Comparison of ENCODE assay signal across 8 cellular contexts in the genomic region with DNA sequence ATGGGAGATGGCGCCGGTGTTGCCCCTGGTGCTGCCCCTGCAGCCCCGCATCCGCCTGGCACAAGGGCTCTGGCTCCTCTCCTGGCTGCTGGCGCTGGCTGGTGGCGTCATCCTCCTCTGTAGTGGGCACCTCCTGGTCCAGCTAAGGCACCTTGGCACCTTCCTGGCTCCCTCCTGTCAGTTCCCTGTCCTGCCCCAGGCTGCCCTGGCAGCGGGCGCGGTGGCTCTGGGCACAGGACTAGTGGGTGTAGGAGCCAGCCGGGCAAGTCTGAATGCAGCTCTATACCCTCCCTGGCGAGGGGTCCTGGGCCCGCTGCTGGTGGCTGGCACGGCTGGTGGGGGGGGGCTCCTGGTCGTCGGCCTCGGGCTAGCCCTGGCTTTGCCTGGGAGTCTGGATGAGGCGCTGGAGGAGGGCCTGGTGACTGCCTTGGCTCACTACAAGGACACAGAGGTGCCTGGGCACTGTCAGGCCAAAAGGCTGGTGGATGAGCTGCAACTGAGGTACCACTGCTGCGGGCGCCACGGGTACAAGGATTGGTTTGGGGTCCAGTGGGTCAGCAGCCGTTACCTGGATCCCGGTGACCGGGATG. TPM values are rescaled to one million over a fixed set of nuclear protein-coding genes. Genes with fewer than 3 reads are reported as not detected.
A peak's percentile ranks its signal among the peaks of the same experiment; 100 is the strongest.
DNase-seq lines count a peak whose midpoint lies in the region; ATAC-seq and TF ChIP-seq lines count a peak whose summit lies in the region.

No MANE protein-coding gene starts in this region.

- intact Hi-C loops in A673 (cut with micrococcal nuclease; ENCODE audit: unreplicated experiment) (no loop called here), colonic mucosa (cut with DNase I) (no loop called here)

- H3K4me1 ChIP-seq in A673 (ENCODE audit: insufficient read depth, low read length, poor library complexity, severe bottlenecking) (peaks cover 11% of the 10 kb centered on the region), colonic mucosa (peaks cover 6% of the 10 kb centered on the region)

- peak overlapping the region in 1 of 2 donors; percentile 63 for H3K9ac ChIP-seq in colonic mucosa (ENCODE audit: low read depth in 2 of 2, low read length in 2 of 2)

- TF ChIP-seq CTCF in A673 (conservative IDR thresholded peaks at IDR 0.05; ENCODE audit: low read depth, low read length) = no peak
- TF ChIP-seq CTCF in LNCaP clone FGC (IDR thresholded peaks at IDR 0.05; ENCODE audit: control insufficient read depth, extremely low read depth, insufficient read depth) = no peak
- no peak for TF ChIP-seq CTCF in colonic mucosa (IDR thresholded peaks at IDR 0.05)

- POLR2A ChIA-PET in A673 (lab: Charles Lee; ENCODE audit: low non-redundant PET) = no interaction called here

- H3K27ac ChIP-seq in A673 (ENCODE audit: low read depth, low read length, poor library complexity, severe bottlenecking) (peak overlapping the region; percentile 50), colonic mucosa (peak overlapping the region; percentile 97)

- peaks cover 26 to 39% (median 31%) of the 10 kb centered on the region in 3 donors for H3K4me1 Mint-ChIP-seq in naive B cell

- H3K27me3 ChIP-seq in A673 (replicated peaks; ENCODE audit: insufficient read depth, low read depth, low read length, poor library complexity) (no peaks in the 10 kb centered on the region), colonic mucosa (no peaks in the 10 kb centered on the region)

- H3K9me3 ChIP-seq in A673 (ENCODE audit: low read depth, low read length, poor library complexity, severe bottlenecking) = no peaks in the 10 kb centered on the region
- no peaks in the 10 kb centered on the region for H3K9me3 ChIP-seq in colonic mucosa

- H3K4me3 Mint-ChIP-seq in naive B cell = peak overlapping the region in 7 of 8 donors; percentile 23 to 85 (median 65)

- no peaks in the 10 kb centered on the region for H3K36me3 Mint-ChIP-seq in naive B cell

- H3K36me3 ChIP-seq in A673 (ENCODE audit: insufficient read depth, low read length, poor library complexity, severe bottlenecking) (peaks cover 10% of the 10 kb centered on the region), colonic mucosa (no peaks in the 10 kb centered on the region)

- H3K4me3 ChIP-seq in A673 (ENCODE audit: low read depth, low read length, poor library complexity, severe bottlenecking) (no peak overlapping the region), LNCaP clone FGC (ENCODE audit: low read depth, low read length) (peak overlapping the region; percentile 66; the same call in 1 of the 2 replicates), colonic mucosa (peak overlapping the region; percentile 80)

- no TSS peak for BruUV-seq in A673 (replicated peaks; lab: Mats Ljungman, UMichigan)

- H3K27ac Mint-ChIP-seq in naive B cell = peak overlapping the region; percentile 61 to 96 (median 90)

- DNase-seq in A673 (ENCODE audit: low spot score) (no peak), LNCaP clone FGC (ENCODE audit: low read depth) (no peak), colonic mucosa (no peak), naive B cell (no peak), pons (ENCODE audit: low spot score) (no peak)
- DNase-seq in effector CD4-positive, alpha-beta T cell = no peak

- ATAC-seq in naive B cell (ENCODE audit: low read depth in 2 of 2) = no peak
- no peak for ATAC-seq in HG03439 (IDR thresholded peaks at IDR 0.05; ENCODE audit: unreplicated experiment)
- ATAC-seq in HG03460 (IDR thresholded peaks at IDR 0.05; ENCODE audit: unreplicated experiment) = no peak

- H3K27me3 Mint-ChIP-seq in naive B cell = no peaks in the 10 kb centered on the region

- CTCF ChIA-PET in A673 (lab: Charles Lee) = no interaction called here

- peaks cover 0 to 2% (median 0%) of the 10 kb centered on the region in 7 donors for H3K9me3 Mint-ChIP-seq in naive B cell

RNA-seq across cellular contexts. Expression of a gene that starts 0.3 kb away (rescaled TPM):
- total RNA-seq in A673 (2021) = 1.1 and 1.3 TPM in 2 replicates
- total RNA-seq in colonic mucosa = 1 to 10 TPM; 3.2 to 3.6 TPM
- 1 to 10 TPM in 1 of 6 donors, under 1 TPM in 4, not detected in 1; 0.55 to 1.6 (median 0.66) TPM for polyA plus RNA-seq in naive B cell (ENCODE audit: low read depth in 6 of 6)

RNA-seq across cellular contexts. Expression of a gene that starts 0.8 kb away (rescaled TPM):
- total RNA-seq in A673 (2021) = 21.3 and 30.4 TPM in 2 replicates
- total RNA-seq in colonic mucosa = 10 to 100 TPM; 37.5 to 58.7 TPM
- polyA plus RNA-seq in naive B cell (ENCODE audit: low read depth in 6 of 6) = 10 to 100 TPM in 5 of 6 donors, 1 to 10 TPM in 1; 9.7 to 15.5 (median 12.5) TPM

RNA-seq across cellular contexts. Expression of a gene that starts 8.4 kb away (rescaled TPM):
- total RNA-seq in A673 (2021) = 64.7 and 68.2 TPM in 2 replicates
- total RNA-seq in colonic mucosa = 10 to 100 TPM; 21.8 to 37.7 TPM
- polyA plus RNA-seq in naive B cell (ENCODE audit: low read depth in 6 of 6) = 10 to 100 TPM; 26.1 to 43.9 (median 30.8) TPM

RNA-seq across cellular contexts. Expression of a gene that starts 11.7 kb away (rescaled TPM):
- 241 and 243 TPM in 2 replicates for total RNA-seq in A673 (2021)
- total RNA-seq in colonic mucosa = 100 to 1,000 TPM in 1 of 2 donors, 10 to 100 TPM in 1; 91.0 to 133 TPM
- 10 to 100 TPM in 5 of 6 donors, 1 to 10 TPM in 1; 3.4 to 27.5 (median 17.8) TPM for polyA plus RNA-seq in naive B cell (ENCODE audit: low read depth in 6 of 6)

RNA-seq across cellular contexts. Expression of a gene that starts 22.0 kb away (rescaled TPM):
- total RNA-seq in A673 (2021) (27.3 and 27.6 TPM in 2 replicates), colonic mucosa (10 to 100 TPM; 11.1 to 26.2 TPM)
- polyA plus RNA-seq in naive B cell (ENCODE audit: low read depth in 6 of 6) = 10 to 100 TPM; 12.7 to 20.8 (median 16.2) TPM
